In the genomic region with DNA sequence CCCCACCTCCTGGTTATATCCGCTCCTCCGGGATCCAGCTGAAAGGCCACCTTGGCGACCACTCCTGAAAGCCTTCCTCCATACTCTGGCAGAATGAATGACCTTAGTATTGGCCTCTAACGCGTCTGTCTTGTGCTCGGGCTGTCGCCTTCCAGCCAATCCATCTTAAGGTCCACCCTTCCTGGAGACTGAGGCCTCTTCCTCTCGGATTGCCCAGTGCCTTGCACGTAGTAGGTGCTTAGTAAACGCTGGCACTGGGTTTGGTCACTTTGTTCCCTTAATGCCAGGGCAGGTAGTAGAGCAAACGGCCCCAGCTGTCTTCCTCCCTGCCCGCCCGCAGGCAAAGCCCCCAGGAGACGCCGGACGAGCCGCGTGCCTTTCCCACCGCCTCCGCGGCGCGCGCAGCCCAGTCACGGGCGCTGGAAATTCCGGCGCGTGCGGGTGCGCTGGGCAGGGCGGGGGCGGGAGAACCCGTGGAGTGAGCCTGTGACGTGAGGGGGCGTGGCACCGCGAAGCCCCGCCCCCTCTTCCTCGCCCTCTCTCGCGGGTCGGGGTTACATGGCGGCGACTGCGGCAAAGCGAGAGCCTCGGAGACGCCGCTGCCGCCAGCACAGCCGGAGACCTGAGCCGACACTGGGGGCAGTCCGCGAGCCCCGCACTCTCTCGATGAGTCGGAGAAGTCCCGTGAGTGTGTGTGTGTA, we compare ENCODE assay signal across 1 cellular context.
TF ChIP-seq lines count a peak whose summit lies in the region.

TSS of gene MAPK6 (plus strand) at position 527 of the 701 bp plus-strand sequence. CDS start 27,242 bp downstream, outside the sequence.

TF ChIP-seq in HepG2, 621 proteins besides CTCF, POLR2A, EP300 and RAD21 (continued from another document and continues in another):
- TF ChIP-seq, protein P1, sequence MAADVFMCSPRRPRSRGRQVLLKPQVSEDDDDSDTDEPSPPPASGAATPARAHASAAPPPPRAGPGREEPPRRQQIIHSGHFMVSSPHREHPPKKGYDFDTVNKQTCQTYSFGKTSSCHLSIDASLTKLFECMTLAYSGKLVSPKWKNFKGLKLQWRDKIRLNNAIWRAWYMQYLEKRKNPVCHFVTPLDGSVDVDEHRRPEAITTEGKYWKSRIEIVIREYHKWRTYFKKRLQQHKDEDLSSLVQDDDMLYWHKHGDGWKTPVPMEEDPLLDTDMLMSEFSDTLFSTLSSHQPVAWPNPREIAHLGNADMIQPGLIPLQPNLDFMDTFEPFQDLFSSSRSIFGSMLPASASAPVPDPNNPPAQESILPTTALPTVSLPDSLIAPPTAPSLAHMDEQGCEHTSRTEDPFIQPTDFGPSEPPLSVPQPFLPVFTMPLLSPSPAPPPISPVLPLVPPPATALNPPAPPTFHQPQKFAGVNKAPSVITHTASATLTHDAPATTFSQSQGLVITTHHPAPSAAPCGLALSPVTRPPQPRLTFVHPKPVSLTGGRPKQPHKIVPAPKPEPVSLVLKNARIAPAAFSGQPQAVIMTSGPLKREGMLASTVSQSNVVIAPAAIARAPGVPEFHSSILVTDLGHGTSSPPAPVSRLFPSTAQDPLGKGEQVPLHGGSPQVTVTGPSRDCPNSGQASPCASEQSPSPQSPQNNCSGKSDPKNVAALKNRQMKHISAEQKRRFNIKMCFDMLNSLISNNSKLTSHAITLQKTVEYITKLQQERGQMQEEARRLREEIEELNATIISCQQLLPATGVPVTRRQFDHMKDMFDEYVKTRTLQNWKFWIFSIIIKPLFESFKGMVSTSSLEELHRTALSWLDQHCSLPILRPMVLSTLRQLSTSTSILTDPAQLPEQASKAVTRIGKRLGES (CRISPR knock-in tag; IDR thresholded peaks at IDR 0.05; ENCODE audit: borderline replicate concordance), result no peak
- TF ChIP-seq ZNF160 (CRISPR knock-in tag; IDR thresholded peaks at IDR 0.05), result peak; percentile 96
- TF ChIP-seq, protein P2, sequence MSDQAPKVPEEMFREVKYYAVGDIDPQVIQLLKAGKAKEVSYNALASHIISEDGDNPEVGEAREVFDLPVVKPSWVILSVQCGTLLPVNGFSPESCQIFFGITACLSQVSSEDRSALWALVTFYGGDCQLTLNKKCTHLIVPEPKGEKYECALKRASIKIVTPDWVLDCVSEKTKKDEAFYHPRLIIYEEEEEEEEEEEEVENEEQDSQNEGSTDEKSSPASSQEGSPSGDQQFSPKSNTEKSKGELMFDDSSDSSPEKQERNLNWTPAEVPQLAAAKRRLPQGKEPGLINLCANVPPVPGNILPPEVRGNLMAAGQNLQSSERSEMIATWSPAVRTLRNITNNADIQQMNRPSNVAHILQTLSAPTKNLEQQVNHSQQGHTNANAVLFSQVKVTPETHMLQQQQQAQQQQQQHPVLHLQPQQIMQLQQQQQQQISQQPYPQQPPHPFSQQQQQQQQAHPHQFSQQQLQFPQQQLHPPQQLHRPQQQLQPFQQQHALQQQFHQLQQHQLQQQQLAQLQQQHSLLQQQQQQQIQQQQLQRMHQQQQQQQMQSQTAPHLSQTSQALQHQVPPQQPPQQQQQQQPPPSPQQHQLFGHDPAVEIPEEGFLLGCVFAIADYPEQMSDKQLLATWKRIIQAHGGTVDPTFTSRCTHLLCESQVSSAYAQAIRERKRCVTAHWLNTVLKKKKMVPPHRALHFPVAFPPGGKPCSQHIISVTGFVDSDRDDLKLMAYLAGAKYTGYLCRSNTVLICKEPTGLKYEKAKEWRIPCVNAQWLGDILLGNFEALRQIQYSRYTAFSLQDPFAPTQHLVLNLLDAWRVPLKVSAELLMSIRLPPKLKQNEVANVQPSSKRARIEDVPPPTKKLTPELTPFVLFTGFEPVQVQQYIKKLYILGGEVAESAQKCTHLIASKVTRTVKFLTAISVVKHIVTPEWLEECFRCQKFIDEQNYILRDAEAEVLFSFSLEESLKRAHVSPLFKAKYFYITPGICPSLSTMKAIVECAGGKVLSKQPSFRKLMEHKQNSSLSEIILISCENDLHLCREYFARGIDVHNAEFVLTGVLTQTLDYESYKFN (CRISPR knock-in tag; conservative IDR thresholded peaks at IDR 0.05), result peak; percentile 65
- no peak for TF ChIP-seq SOX6 (IDR thresholded peaks at IDR 0.05)
- peak; percentile 89 for TF ChIP-seq SOX6 (CRISPR knock-in tag; IDR thresholded peaks at IDR 0.05)
- peak; percentile 72; the same call in 1 of the 2 replicates for TF ChIP-seq ZNF276 (CRISPR knock-in tag; IDR thresholded peaks at IDR 0.05; ENCODE audit: low read depth)
- peak; percentile 60 for TF ChIP-seq YEATS4 (CRISPR knock-in tag; IDR thresholded peaks at IDR 0.05; ENCODE audit: borderline replicate concordance)
- no peak for TF ChIP-seq DPF2 (CRISPR knock-in tag; IDR thresholded peaks at IDR 0.05; ENCODE audit: borderline replicate concordance, low read depth)
- TF ChIP-seq XBP1 (CRISPR knock-in tag; IDR thresholded peaks at IDR 0.05), result no peak; the same call in 1 of the 2 replicates
- 0 out of 2 replicates have a peak, but pooled peaks have one; percentile 23 for TF ChIP-seq ZSCAN31 (CRISPR knock-in tag; IDR thresholded peaks at IDR 0.05; ENCODE audit: low read depth)
- 0 out of 2 replicates have a peak, but pooled peaks have one; percentile 52 for TF ChIP-seq SAFB2 (CRISPR knock-in tag; IDR thresholded peaks at IDR 0.05; ENCODE audit: borderline replicate concordance, low read depth)
- TF ChIP-seq, protein P3, sequence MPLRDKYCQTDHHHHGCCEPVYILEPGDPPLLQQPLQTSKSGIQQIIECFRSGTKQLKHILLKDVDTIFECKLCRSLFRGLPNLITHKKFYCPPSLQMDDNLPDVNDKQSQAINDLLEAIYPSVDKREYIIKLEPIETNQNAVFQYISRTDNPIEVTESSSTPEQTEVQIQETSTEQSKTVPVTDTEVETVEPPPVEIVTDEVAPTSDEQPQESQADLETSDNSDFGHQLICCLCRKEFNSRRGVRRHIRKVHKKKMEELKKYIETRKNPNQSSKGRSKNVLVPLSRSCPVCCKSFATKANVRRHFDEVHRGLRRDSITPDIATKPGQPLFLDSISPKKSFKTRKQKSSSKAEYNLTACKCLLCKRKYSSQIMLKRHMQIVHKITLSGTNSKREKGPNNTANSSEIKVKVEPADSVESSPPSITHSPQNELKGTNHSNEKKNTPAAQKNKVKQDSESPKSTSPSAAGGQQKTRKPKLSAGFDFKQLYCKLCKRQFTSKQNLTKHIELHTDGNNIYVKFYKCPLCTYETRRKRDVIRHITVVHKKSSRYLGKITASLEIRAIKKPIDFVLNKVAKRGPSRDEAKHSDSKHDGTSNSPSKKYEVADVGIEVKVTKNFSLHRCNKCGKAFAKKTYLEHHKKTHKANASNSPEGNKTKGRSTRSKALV (CRISPR knock-in tag; IDR thresholded peaks at IDR 0.05), result no peak; the same call in 1 of the 2 replicates
- peak; percentile 81; the same call in 1 of the 2 replicates for TF ChIP-seq IRF2 (CRISPR knock-in tag; IDR thresholded peaks at IDR 0.05)
- no peak for TF ChIP-seq ZNF30 (CRISPR knock-in tag; IDR thresholded peaks at IDR 0.05)
- TF ChIP-seq ZMYM4 (CRISPR knock-in tag; IDR thresholded peaks at IDR 0.05), result peak; percentile 86; the same call in 1 of the 2 replicates
- TF ChIP-seq ZBTB25 (CRISPR knock-in tag; IDR thresholded peaks at IDR 0.05), result peak; percentile 13; the same call in 1 of the 2 replicates
- TF ChIP-seq, protein P4, sequence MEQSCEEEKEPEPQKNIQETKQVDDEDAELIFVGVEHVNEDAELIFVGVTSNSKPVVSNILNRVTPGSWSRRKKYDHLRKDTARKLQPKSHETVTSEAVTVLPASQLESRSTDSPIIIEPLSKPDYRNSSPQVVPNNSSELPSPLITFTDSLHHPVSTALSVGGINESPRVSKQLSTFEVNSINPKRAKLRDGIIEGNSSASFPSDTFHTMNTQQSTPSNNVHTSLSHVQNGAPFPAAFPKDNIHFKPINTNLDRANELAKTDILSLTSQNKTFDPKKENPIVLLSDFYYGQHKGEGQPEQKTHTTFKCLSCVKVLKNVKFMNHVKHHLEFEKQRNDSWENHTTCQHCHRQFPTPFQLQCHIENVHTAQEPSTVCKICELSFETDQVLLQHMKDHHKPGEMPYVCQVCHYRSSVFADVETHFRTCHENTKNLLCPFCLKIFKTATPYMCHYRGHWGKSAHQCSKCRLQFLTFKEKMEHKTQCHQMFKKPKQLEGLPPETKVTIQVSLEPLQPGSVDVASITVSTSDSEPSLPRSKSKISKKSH (CRISPR knock-in tag; IDR thresholded peaks at IDR 0.05; ENCODE audit: borderline replicate concordance), result peak; percentile 88; the same call in 1 of the 2 replicates
- peak; percentile 88 for TF ChIP-seq ZNF766 (CRISPR knock-in tag; IDR thresholded peaks at IDR 0.05; ENCODE audit: borderline replicate concordance)
- peak; percentile 97 for TF ChIP-seq ZNF136 (CRISPR knock-in tag; IDR thresholded peaks at IDR 0.05; ENCODE audit: low read depth)
- TF ChIP-seq, protein P5, sequence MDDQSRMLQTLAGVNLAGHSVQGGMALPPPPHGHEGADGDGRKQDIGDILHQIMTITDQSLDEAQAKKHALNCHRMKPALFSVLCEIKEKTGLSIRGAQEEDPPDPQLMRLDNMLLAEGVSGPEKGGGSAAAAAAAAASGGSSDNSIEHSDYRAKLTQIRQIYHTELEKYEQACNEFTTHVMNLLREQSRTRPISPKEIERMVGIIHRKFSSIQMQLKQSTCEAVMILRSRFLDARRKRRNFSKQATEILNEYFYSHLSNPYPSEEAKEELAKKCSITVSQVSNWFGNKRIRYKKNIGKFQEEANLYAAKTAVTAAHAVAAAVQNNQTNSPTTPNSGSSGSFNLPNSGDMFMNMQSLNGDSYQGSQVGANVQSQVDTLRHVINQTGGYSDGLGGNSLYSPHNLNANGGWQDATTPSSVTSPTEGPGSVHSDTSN (CRISPR knock-in tag; IDR thresholded peaks at IDR 0.05; ENCODE audit: borderline replicate concordance), result no peak
- TF ChIP-seq FOSL2 (CRISPR knock-in tag; IDR thresholded peaks at IDR 0.05), result peak; percentile 63
- TF ChIP-seq, protein P6, sequence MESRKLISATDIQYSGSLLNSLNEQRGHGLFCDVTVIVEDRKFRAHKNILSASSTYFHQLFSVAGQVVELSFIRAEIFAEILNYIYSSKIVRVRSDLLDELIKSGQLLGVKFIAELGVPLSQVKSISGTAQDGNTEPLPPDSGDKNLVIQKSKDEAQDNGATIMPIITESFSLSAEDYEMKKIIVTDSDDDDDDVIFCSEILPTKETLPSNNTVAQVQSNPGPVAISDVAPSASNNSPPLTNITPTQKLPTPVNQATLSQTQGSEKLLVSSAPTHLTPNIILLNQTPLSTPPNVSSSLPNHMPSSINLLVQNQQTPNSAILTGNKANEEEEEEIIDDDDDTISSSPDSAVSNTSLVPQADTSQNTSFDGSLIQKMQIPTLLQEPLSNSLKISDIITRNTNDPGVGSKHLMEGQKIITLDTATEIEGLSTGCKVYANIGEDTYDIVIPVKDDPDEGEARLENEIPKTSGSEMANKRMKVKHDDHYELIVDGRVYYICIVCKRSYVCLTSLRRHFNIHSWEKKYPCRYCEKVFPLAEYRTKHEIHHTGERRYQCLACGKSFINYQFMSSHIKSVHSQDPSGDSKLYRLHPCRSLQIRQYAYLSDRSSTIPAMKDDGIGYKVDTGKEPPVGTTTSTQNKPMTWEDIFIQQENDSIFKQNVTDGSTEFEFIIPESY (CRISPR knock-in tag; IDR thresholded peaks at IDR 0.05), result 0 out of 2 replicates have a peak, but pooled peaks have one; percentile 21
- TF ChIP-seq HMGXB3 (CRISPR knock-in tag; IDR thresholded peaks at IDR 0.05; ENCODE audit: borderline replicate concordance), result peak; percentile 21; the same call in 1 of the 2 replicates
- TF ChIP-seq RFXANK (CRISPR knock-in tag; IDR thresholded peaks at IDR 0.05), result no peak
- no peak; the same call in 1 of the 2 replicates for TF ChIP-seq WIZ (CRISPR knock-in tag; IDR thresholded peaks at IDR 0.05)
- TF ChIP-seq MEF2D (CRISPR knock-in tag; IDR thresholded peaks at IDR 0.05), result peak; percentile 85
- TF ChIP-seq ZNF354B (CRISPR knock-in tag; IDR thresholded peaks at IDR 0.05), result no peak
- no peak; the same call in 1 of the 2 replicates for TF ChIP-seq ZNF205 (CRISPR knock-in tag; IDR thresholded peaks at IDR 0.05)
- peak; percentile 62; the same call in 1 of the 2 replicates for TF ChIP-seq CHD4 (IDR thresholded peaks at IDR 0.05; ENCODE audit: borderline replicate concordance, low read length)
- TF ChIP-seq ZNF674 (CRISPR knock-in tag; IDR thresholded peaks at IDR 0.05; ENCODE audit: low read depth), result no peak
